8 cellular contexts compared by ENCODE assay signal in the genomic region with DNA sequence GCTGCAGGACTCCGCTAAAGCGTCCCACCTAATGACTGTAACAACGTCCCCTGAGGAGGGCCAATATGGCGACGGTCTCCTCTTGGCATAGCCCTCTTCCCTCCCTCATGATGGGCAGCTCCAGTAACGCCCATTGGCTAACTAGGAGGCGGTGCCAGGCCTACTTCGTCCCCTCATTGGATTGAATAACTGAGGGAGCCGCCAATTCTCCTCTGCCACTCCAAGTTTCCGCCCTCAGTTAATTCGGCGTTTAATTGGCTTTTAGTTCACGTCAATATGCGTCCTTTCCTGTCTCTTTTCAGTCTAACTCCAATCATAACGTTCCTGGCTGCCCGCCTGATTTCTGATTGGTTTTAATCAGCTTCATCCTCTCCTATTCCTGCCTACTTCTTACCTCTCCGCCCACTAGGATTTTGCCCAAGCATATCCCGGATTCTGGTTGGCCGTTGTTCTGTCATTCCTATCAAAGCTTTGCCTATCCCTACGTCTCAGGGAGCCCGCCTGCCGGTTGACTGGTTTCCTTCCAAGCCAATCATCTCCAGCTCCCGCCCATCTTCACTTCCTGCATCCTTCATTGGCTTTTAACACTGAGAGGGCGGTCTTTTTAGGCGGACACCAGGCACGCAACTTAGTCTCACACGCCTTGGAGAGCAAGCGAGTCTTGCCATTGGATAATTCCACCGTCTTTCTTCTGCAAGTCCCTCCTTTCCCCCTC. TPM values are rescaled to one million over a fixed set of nuclear protein-coding genes. Genes with fewer than 3 reads are reported as not detected.
DNase-seq lines count a peak whose midpoint lies in the region; ATAC-seq and TF ChIP-seq lines count a peak whose summit lies in the region.

No MANE protein-coding gene starts in this region.

- no peaks in the 10 kb centered on the region for H3K27me3 ChIP-seq in OCI-LY3 (ENCODE audit: low read depth, low read length)
- H3K27me3 ChIP-seq in esophagus (ENCODE audit: control insufficient read depth in 1 of 2, insufficient read depth in 2 of 2, low read length in 2 of 2): no peaks in the 10 kb centered on the region

- peak overlapping the region; percentile 70 for H3K4me2 ChIP-seq in OCI-LY3 (ENCODE audit: low read length)

- H3K9ac ChIP-seq in OCI-LY3 (ENCODE audit: low read length): peak overlapping the region; percentile 96

- 0 to 1% methylated on average over 29 of the region's 29 CpGs for WGBS in esophagus, 2 donors

- DNase-seq in DMS153 treated with DMSO at 0.1 percent for 48 hours (lab: John Stamatoyannopoulos, UW; ENCODE audit: unreplicated experiment): peak; percentile 100
- DNase-seq in HuH-7.5 (ENCODE audit: low spot score): peak; percentile 88
- DNase-seq in activated T-cell treated with anti-CD3 and anti-CD28 coated beads for 24 hours (ENCODE audit: low read depth): peak; percentile 99
- peak; percentile 100 for DNase-seq in mucosa of gallbladder (ENCODE audit: low spot score)
- DNase-seq in stimulated activated CD8-positive, alpha-beta memory T cell treated with anti-CD3 and anti-CD28 coated beads, Interleukin-4, amount 100 ng/mL, for 48 hours: peak; percentile 93

- H3K4me1 ChIP-seq in OCI-LY3 (ENCODE audit: low read length): peaks cover 20% of the 10 kb centered on the region
- peaks cover 5 to 17% of the 10 kb centered on the region in 2 donors for H3K4me1 ChIP-seq in esophagus (ENCODE audit: control insufficient read depth in 2 of 2, insufficient read depth in 2 of 2, low read length in 1 of 2)

- peak overlapping the region; percentile 85 for H3K27ac ChIP-seq in OCI-LY3 (ENCODE audit: low read length)
- peak overlapping the region; percentile 97 to 99 for H3K27ac ChIP-seq in esophagus (ENCODE audit: low read depth in 2 of 2, low read length in 1 of 2)

- H3K4me3 ChIP-seq in OCI-LY3 (ENCODE audit: low read length): peak overlapping the region; percentile 84
- H3K4me3 ChIP-seq in esophagus (ENCODE audit: low read depth in 1 of 2, low read length in 2 of 2): peak overlapping the region; percentile 55 to 70

- H3K79me2 ChIP-seq in OCI-LY3 (ENCODE audit: low read length): peaks cover 36% of the 10 kb centered on the region

- peak overlapping the region; percentile 15; the same call in 1 of the 2 replicates for H2AFZ ChIP-seq in OCI-LY3 (ENCODE audit: low read depth, low read length)

- H3K36me3 ChIP-seq in OCI-LY3 (replicated peaks; ENCODE audit: low read depth, low read length): peaks cover 26% of the 10 kb centered on the region
- peaks cover 7 to 15% of the 10 kb centered on the region in 2 donors for H3K36me3 ChIP-seq in esophagus (ENCODE audit: control insufficient read depth in 2 of 2, insufficient read depth in 2 of 2, low read length in 1 of 2)

- H3K9me3 ChIP-seq in OCI-LY3 (ENCODE audit: insufficient read depth, low read length) (no peaks in the 10 kb centered on the region), esophagus (ENCODE audit: control insufficient read depth in 2 of 2, insufficient read depth in 1 of 2, low read depth in 1 of 2, low read length in 1 of 2) (no peaks in the 10 kb centered on the region)

- ATAC-seq in GM21529 (IDR thresholded peaks at IDR 0.05; ENCODE audit: unreplicated experiment): peak; percentile 68

- peaks cover 11% of the 10 kb centered on the region for H4K20me1 ChIP-seq in OCI-LY3 (ENCODE audit: insufficient read depth, low read length)

- TF ChIP-seq CTCF in OCI-LY3 (IDR thresholded peaks at IDR 0.05; ENCODE audit: low read depth, low read length): no peak

RNA-seq across cellular contexts. Expression of a gene that starts 0.4 kb away (rescaled TPM):
- polyA plus RNA-seq in esophagus: 10 to 100 TPM; 21.6 to 22.3 TPM
- 104 TPM for total RNA-seq in mucosa of gallbladder

RNA-seq across cellular contexts. Expression of a gene that starts 43.4 kb away (rescaled TPM):
- not detected for polyA plus RNA-seq in esophagus
- not detected for total RNA-seq in mucosa of gallbladder

RNA-seq across cellular contexts. Expression of a gene that starts 44.1 kb away (rescaled TPM):
- under 1 TPM in 1 of 2 donors, not detected in 1; 0.08 TPM for polyA plus RNA-seq in esophagus
- total RNA-seq in mucosa of gallbladder: 0.60 TPM

RNA-seq across cellular contexts. Expression of a gene that starts 58.1 kb away (rescaled TPM):
- polyA plus RNA-seq in esophagus: 10 to 100 TPM; 31.4 to 41.2 TPM
- 55.5 TPM for total RNA-seq in mucosa of gallbladder

Comparison
In these comparisons a context has a peak if more than half of its experiments do, and no peak if none do; other contexts are left out.
1. Peak in every context shown above with its lines: DNase-seq, ATAC-seq, H3K4me3 ChIP-seq and H3K27ac ChIP-seq.